ENCODE assay signal across 8 cellular contexts in genomic region chr2:87595017-87595416, GRCh38.
DNase-seq lines count a peak whose midpoint lies in the region; ATAC-seq and TF ChIP-seq lines count a peak whose summit lies in the region.
"Not testable (repeated sequence)": the region's sequence is repeated elsewhere in the genome, so short reads cannot be mapped to it uniquely, and the experiment has no call there.

No MANE protein-coding gene starts in this region.

- H3K27ac ChIP-seq in BLaER1, left lung, parathyroid adenoma: not testable (repeated sequence)
- H3K27ac ChIP-seq in OCI-LY1 (ENCODE audit: low read depth, low read length, poor library complexity, severe bottlenecking), result peak overlapping the region; percentile 56
- H3K27ac ChIP-seq in ascending aorta, result peak overlapping the region; percentile 56 to 73
- H3K27ac ChIP-seq in skeletal muscle tissue (ENCODE audit: low read depth, low read length), result peak overlapping the region; percentile 58

- H3K36me3 ChIP-seq in BLaER1; OCI-LY1 (ENCODE audit: insufficient read depth, low read length); ascending aorta; left lung; parathyroid adenoma (ENCODE audit: control insufficient read depth, insufficient read depth, low read length); skeletal muscle tissue (ENCODE audit: control insufficient read depth in 3 of 3, insufficient read depth in 3 of 3, low read length in 3 of 3): not testable (repeated sequence)

- not testable (repeated sequence) for H3K27me3 ChIP-seq in BLaER1; OCI-LY1 (ENCODE audit: insufficient read depth, low read length); ascending aorta; left lung; parathyroid adenoma (ENCODE audit: control insufficient read depth, insufficient read depth, low read length); skeletal muscle tissue (ENCODE audit: control insufficient read depth in 3 of 3, insufficient read depth in 3 of 3, low read length in 3 of 3)

- peak in 1 of 2 donors; percentile 75 for DNase-seq in ascending aorta (ENCODE audit: low spot score in 2 of 2)
- DNase-seq in dedifferentiated amniotic fluid mesenchymal stem cell (ENCODE audit: extremely low spot score), result peak; percentile 3
- peak; percentile 19 for DNase-seq in left cardiac atrium
- DNase-seq in left lung, result not testable (repeated sequence)

- not testable (repeated sequence) for H4K20me1 ChIP-seq in BLaER1; OCI-LY1 (ENCODE audit: insufficient read depth, low read length)

- not testable (repeated sequence) for H3K4me3 ChIP-seq in BLaER1; OCI-LY1 (ENCODE audit: low read depth, low read length, poor library complexity, severe bottlenecking); ascending aorta; left lung; parathyroid adenoma (ENCODE audit: low read depth, low read length); skeletal muscle tissue (ENCODE audit: low read length in 3 of 3)

- not testable (repeated sequence) for H3K4me1 ChIP-seq in BLaER1, ascending aorta, left lung, parathyroid adenoma
- peaks cover 20% of the 10 kb centered on the region for H3K4me1 ChIP-seq in OCI-LY1 (ENCODE audit: insufficient read depth, low read length, severe bottlenecking)
- peaks cover 0 to 11% (median 11%) of the 10 kb centered on the region in 3 donors for H3K4me1 ChIP-seq in skeletal muscle tissue (ENCODE audit: control insufficient read depth in 3 of 3, insufficient read depth in 3 of 3, low read length in 3 of 3)

- H3K4me2 ChIP-seq in BLaER1, result peak overlapping the region; percentile 39; the same call in 1 of the 2 replicates
- not testable (repeated sequence) for H3K4me2 ChIP-seq in OCI-LY1 (ENCODE audit: low read length); parathyroid adenoma (ENCODE audit: low read length)

- not testable (repeated sequence) for TF ChIP-seq CTCF in OCI-LY1 (IDR thresholded peaks at IDR 0.05; ENCODE audit: low read length); ascending aorta (IDR thresholded peaks at IDR 0.05); left lung (IDR thresholded peaks at IDR 0.05); parathyroid adenoma (IDR thresholded peaks at IDR 0.05)

- ATAC-seq in left cardiac atrium (peak; percentile 75 to 85), left lung (peak; percentile 17)

- not testable (repeated sequence) for H3K9ac ChIP-seq in BLaER1; OCI-LY1 (ENCODE audit: low read length); parathyroid adenoma
- peak overlapping the region in 2 of 3 donors; percentile 33 to 68 for H3K9ac ChIP-seq in skeletal muscle tissue (ENCODE audit: low read depth in 1 of 3, low read length in 3 of 3)

- not testable (repeated sequence) for H3K79me2 ChIP-seq in OCI-LY1 (ENCODE audit: insufficient read depth, low read length); parathyroid adenoma

- H3K9me3 ChIP-seq in BLaER1, result peaks cover 13% of the 10 kb centered on the region
- not testable (repeated sequence) for H3K9me3 ChIP-seq in OCI-LY1 (ENCODE audit: low read length); ascending aorta; left lung; parathyroid adenoma (ENCODE audit: control insufficient read depth, low read length); skeletal muscle tissue (ENCODE audit: control insufficient read depth in 3 of 3, low read length in 3 of 3)

- H3F3A ChIP-seq in OCI-LY1 (ENCODE audit: insufficient read depth, low read length), result not testable (repeated sequence)

- intact Hi-C loops in ascending aorta (cut with DNase I); left cardiac atrium (cut with DNase I); left lung (cut with DNase I): not testable (repeated sequence)

- not testable (repeated sequence) for H3K9me2 ChIP-seq in OCI-LY1 (ENCODE audit: low read depth, low read length)

- not testable (repeated sequence) for H2AFZ ChIP-seq in OCI-LY1 (ENCODE audit: low read length)
- H2AFZ ChIP-seq in parathyroid adenoma, result peak overlapping the region; percentile 38
